17 cellular contexts compared by ENCODE assay signal in genomic region chr6:12048609-12049008, GRCh38. TPM values are rescaled to one million over a fixed set of nuclear protein-coding genes. Genes with fewer than 3 reads are reported as not detected.
DNase-seq lines count a peak whose midpoint lies in the region; ATAC-seq and TF ChIP-seq lines count a peak whose summit lies in the region.
"Had no signal": no experiment of that assay in that cellular context is flagged by ENCODE, and none has a peak within 500 bp of the region (broad histone marks: within the 10 kb centered on the region; RNA-seq: fewer than 3 reads in every experiment).

No MANE protein-coding gene starts in this region.

- peaks cover 11% of the 10 kb centered on the region for H3K4me1 ChIP-seq in mammary epithelial cell (ENCODE audit: insufficient read depth, low read length)
- H3K4me1 ChIP-seq: parathyroid adenoma had no signal

- peak; percentile 33 to 65 for ATAC-seq in activated naive CD4-positive, alpha-beta T cell treated with anti-CD3 and anti-CD28 coated beads, Interleukin-2, amount 50 U/mL, for 72 hours
- ATAC-seq: esophagus mucosa, HCT116, heart right ventricle had no signal

- BruUV-seq in mammary epithelial cell (replicated peaks; lab: Mats Ljungman, UMichigan), result no TSS peak

- no peaks in the 10 kb centered on the region for H3K36me3 ChIP-seq in mammary epithelial cell (ENCODE audit: insufficient read depth, low read length)
- H3K36me3 ChIP-seq: heart right ventricle, upper lobe of left lung had no signal

- peaks cover 5% of the 10 kb centered on the region for H3K9me3 Mint-ChIP-seq in activated CD4-positive, alpha-beta T cell treated with anti-CD3 and anti-CD28 coated beads, Interleukin-2, amount 10 ng/mL, durations not matched to agents 24 days and 14 days
- no peaks in the 10 kb centered on the region for H3K9me3 Mint-ChIP-seq in HFFc6
- H3K9me3 Mint-ChIP-seq in activated naive CD4-positive, alpha-beta T cell treated with anti-CD3 and anti-CD28 coated beads, Interleukin-2, amount 50 U/mL, for 72 hours, result no peaks in the 10 kb centered on the region
- no peaks in the 10 kb centered on the region for H3K9me3 Mint-ChIP-seq in progenitor cell of endocrine pancreas (ENCODE audit: low read depth)

- H3K27me3 ChIP-seq in mammary epithelial cell (ENCODE audit: insufficient read depth, low read length), result no peaks in the 10 kb centered on the region
- H3K27me3 ChIP-seq: brain microvascular endothelial cell, dorsolateral prefrontal cortex, heart right ventricle, upper lobe of left lung had no signal

- peak overlapping the region; percentile 36 for H3K4me3 Mint-ChIP-seq in activated CD4-positive, alpha-beta T cell treated with anti-CD3 and anti-CD28 coated beads, Interleukin-2, amount 10 ng/mL, durations not matched to agents 24 days and 14 days
- no peak overlapping the region for H3K4me3 Mint-ChIP-seq in HFFc6
- H3K4me3 Mint-ChIP-seq in progenitor cell of endocrine pancreas (ENCODE audit: low read depth), result no peak overlapping the region

- in situ Hi-C loops in mammary epithelial cell (cut with MboI; ENCODE audit: low sequenced_read_pairs in 2 of 2), result no loop called here

- 83% methylated on average over 2 of the region's 2 CpGs for WGBS in mammary epithelial cell (ENCODE audit: low coverage, missing lambda C conversion rate)

- H3K9me3 ChIP-seq in mammary epithelial cell (replicated peaks; ENCODE audit: insufficient read depth, low read length), result no peaks in the 10 kb centered on the region
- H3K9me3 ChIP-seq: heart right ventricle, upper lobe of left lung had no signal

- peaks cover 54% of the 10 kb centered on the region for H3K79me2 ChIP-seq in mammary epithelial cell (ENCODE audit: insufficient read depth, low read length)

- dilution Hi-C loops in mammary epithelial cell (cut with HindIII; ENCODE audit: low sequenced_read_pairs), result no loop called here

- no peak overlapping the region for H3K4me3 ChIP-seq in mammary epithelial cell (replicated peaks in 1 of 3; ENCODE audit: insufficient read depth in 1 of 3, low read depth in 2 of 3, low read length in 3 of 3)
- H3K4me3 ChIP-seq: dorsolateral prefrontal cortex, heart right ventricle, upper lobe of left lung had no signal

- no peak for TF ChIP-seq CTCF in HFFc6 (IDR thresholded peaks at IDR 0.05)
- no peak for TF ChIP-seq CTCF in progenitor cell of endocrine pancreas (IDR thresholded peaks at IDR 0.05; ENCODE audit: unreplicated experiment)
- TF ChIP-seq CTCF in mammary epithelial cell (conservative IDR thresholded peaks at IDR 0.05 in 1 of 2, IDR thresholded peaks at IDR 0.05 in 1 of 2; ENCODE audit: extremely low read depth in 1 of 2, insufficient read depth in 1 of 2, low read depth in 1 of 2, low read length in 2 of 2), result no peak

- H3K9ac ChIP-seq in mammary epithelial cell (ENCODE audit: insufficient read depth, low read length), result no peak overlapping the region
- H3K9ac ChIP-seq: parathyroid adenoma had no signal

- no peak for DNase-seq in activated CD4-positive, alpha-beta T cell treated with anti-CD3 and anti-CD28 coated beads, Interleukin-2, amount 10 ng/mL, durations not matched to agents 24 days and 14 days
- DNase-seq in activated CD4-positive, alpha-beta T cell treated with anti-CD3 and anti-CD28 coated beads, Interleukin-2, amount 50 U/mL, for 4 hours, result no peak
- DNase-seq in HFFc6 (no peak), progenitor cell of endocrine pancreas (ENCODE audit: low spot score, unreplicated experiment) (no peak), CD1c-positive myeloid dendritic cell (ENCODE audit: extremely low spot score) (no peak), mammary epithelial cell (no peak)
- no peak for DNase-seq in activated naive CD4-positive, alpha-beta T cell treated with anti-CD3 and anti-CD28 coated beads, Interleukin-2, amount 50 U/mL, for 72 hours (ENCODE audit: low spot score in 2 of 2)
- no peak for DNase-seq in stimulated activated CD4-positive, alpha-beta T cell treated with anti-CD3 and anti-CD28 coated beads, Interleukin-1b, Interleukin-23, amount 100 ng/mL, for 48 hours
- DNase-seq: brain microvascular endothelial cell, dorsolateral prefrontal cortex, heart right ventricle, kidney, NCI-H774 had no signal

- H3K36me3 Mint-ChIP-seq in activated CD4-positive, alpha-beta T cell treated with anti-CD3 and anti-CD28 coated beads, Interleukin-2, amount 10 ng/mL, durations not matched to agents 24 days and 14 days (ENCODE audit: low read depth), result peaks cover 34% of the 10 kb centered on the region
- no peaks in the 10 kb centered on the region for H3K36me3 Mint-ChIP-seq in HFFc6 (ENCODE audit: low read depth)
- peaks cover 7 to 51% of the 10 kb centered on the region in 2 donors for H3K36me3 Mint-ChIP-seq in activated naive CD4-positive, alpha-beta T cell treated with anti-CD3 and anti-CD28 coated beads, Interleukin-2, amount 50 U/mL, for 72 hours
- H3K36me3 Mint-ChIP-seq in progenitor cell of endocrine pancreas (ENCODE audit: insufficient read depth), result peaks cover 7% of the 10 kb centered on the region

- CTCF ChIA-PET in mammary epithelial cell (lab: Charles Lee; ENCODE audit: low non-redundant PET), result no interaction called here

- intact Hi-C loops in activated CD4-positive, alpha-beta T cell treated with anti-CD3 and anti-CD28 coated beads, Interleukin-2, amount 10 ng/mL, durations not matched to agents 24 days and 14 days (cut with micrococcal nuclease), result loop anchor here (1.0 kb wide), 4 partner anchors 16 to 337 kb away; no protein-coding TSS in a partner anchor
- intact Hi-C loops in mammary epithelial cell (cut with micrococcal nuclease), result no loop called here

- peaks cover 72% of the 10 kb centered on the region for H3K4me1 Mint-ChIP-seq in activated CD4-positive, alpha-beta T cell treated with anti-CD3 and anti-CD28 coated beads, Interleukin-2, amount 10 ng/mL, durations not matched to agents 24 days and 14 days
- peaks cover 35% of the 10 kb centered on the region for H3K4me1 Mint-ChIP-seq in HFFc6 (ENCODE audit: low read depth)
- peaks cover 16% of the 10 kb centered on the region for H3K4me1 Mint-ChIP-seq in progenitor cell of endocrine pancreas (ENCODE audit: low read depth)

- no peak overlapping the region for H3K27ac ChIP-seq in mammary epithelial cell (ENCODE audit: insufficient read depth, low read depth, low read length)
- H3K27ac ChIP-seq: brain microvascular endothelial cell, parathyroid adenoma, upper lobe of left lung had no signal

- no peak overlapping the region for H3K4me2 ChIP-seq in mammary epithelial cell (ENCODE audit: insufficient read depth, low read depth, low read length)

- no peak overlapping the region for H2AFZ ChIP-seq in mammary epithelial cell (ENCODE audit: low read depth, low read length)
- H2AFZ ChIP-seq: parathyroid adenoma had no signal

- peak overlapping the region; percentile 93 for H3K27ac Mint-ChIP-seq in activated CD4-positive, alpha-beta T cell treated with anti-CD3 and anti-CD28 coated beads, Interleukin-2, amount 10 ng/mL, durations not matched to agents 24 days and 14 days
- H3K27ac Mint-ChIP-seq in HFFc6 (peak overlapping the region; percentile 44; the same call in 1 of the 2 replicates), progenitor cell of endocrine pancreas (peak overlapping the region; percentile 46)
- H3K27ac Mint-ChIP-seq in activated naive CD4-positive, alpha-beta T cell treated with anti-CD3 and anti-CD28 coated beads, Interleukin-2, amount 50 U/mL, for 72 hours, result peak overlapping the region; percentile 89 to 95

- H3K27me3 Mint-ChIP-seq in activated CD4-positive, alpha-beta T cell treated with anti-CD3 and anti-CD28 coated beads, Interleukin-2, amount 10 ng/mL, durations not matched to agents 24 days and 14 days, result no peaks in the 10 kb centered on the region
- H3K27me3 Mint-ChIP-seq in HFFc6 (ENCODE audit: insufficient read depth) (no peaks in the 10 kb centered on the region), progenitor cell of endocrine pancreas (no peaks in the 10 kb centered on the region)

- no peaks in the 10 kb centered on the region for H4K20me1 ChIP-seq in mammary epithelial cell (ENCODE audit: insufficient read depth, low read length)

RNA-seq across cellular contexts. Expression of gene HIVEP1, which starts 36.5 kb away (rescaled TPM):
- total RNA-seq in activated CD4-positive, alpha-beta T cell treated with anti-CD3 and anti-CD28 coated beads, Interleukin-2, amount 10 ng/mL, durations not matched to agents 24 days and 14 days, result 55.3 and 57.6 TPM in 2 replicates
- total RNA-seq in HFFc6 (2021; fragmentation: NEBNext Ultra II Directional; extraction: Animal tissue kit (Norgen Biotek cat#: 25700)), result 10 to 100 TPM; 10.3 to 19.9 (median 11.8) TPM
- 10 to 100 TPM; 54.3 to 75.6 TPM for total RNA-seq in activated naive CD4-positive, alpha-beta T cell treated with anti-CD3 and anti-CD28 coated beads, Interleukin-2, amount 50 U/mL, for 72 hours
- total RNA-seq in progenitor cell of endocrine pancreas (29.8 and 35.7 TPM in 2 replicates), mammary epithelial cell (10 to 100 TPM; 28.5 to 34.8 TPM)
- 14.8 TPM for polyA plus RNA-seq in mammary epithelial cell
- polyA minus RNA-seq in mammary epithelial cell, result 31.6 TPM
